20 cellular contexts compared by ENCODE assay signal in genomic region chr3:131363275-131363674, GRCh38.
DNase-seq lines count a peak whose midpoint lies in the region; TF ChIP-seq lines count a peak whose summit lies in the region.
"Had no signal": no experiment of that assay in that cellular context is flagged by ENCODE, and none has a peak within 500 bp of the region (broad histone marks: within the 10 kb centered on the region; RNA-seq: fewer than 3 reads in every experiment).

No MANE protein-coding gene starts in this region.

- TF ChIP-seq CTCF in C4-2B (conservative IDR thresholded peaks at IDR 0.05) (no peak), LNCaP clone FGC (IDR thresholded peaks at IDR 0.05; ENCODE audit: control insufficient read depth, extremely low read depth, insufficient read depth) (no peak)

- H3K4me3 ChIP-seq in LNCaP clone FGC (ENCODE audit: low read depth, low read length) (peak overlapping the region; percentile 75), duodenal mucosa (ENCODE audit: low read depth in 1 of 2, low read length in 2 of 2) (peak overlapping the region; percentile 77 to 86), mucosa of rectum (ENCODE audit: low read length in 2 of 2) (no peak overlapping the region)
- H3K4me3 ChIP-seq: SK-N-MC had no signal

- H3K9ac ChIP-seq in duodenal mucosa (ENCODE audit: low read depth in 1 of 2, low read length in 2 of 2) (peak overlapping the region in 1 of 2 donors; percentile 76), mucosa of rectum (ENCODE audit: low read depth in 1 of 2, low read length in 2 of 2) (no peak overlapping the region)

- DNase-seq in LNCaP clone FGC (ENCODE audit: low read depth) (no peak), NCI-H774 (lab: John Stamatoyannopoulos, UW) (no peak), 8988T (no peak), HuH-7.5 (ENCODE audit: low spot score) (no peak), NCI-H146 (lab: John Stamatoyannopoulos, UW) (no peak)
- DNase-seq: CD4-positive, CD25-positive, alpha-beta regulatory T cell; DMS79 treated with DMSO at 0.1 percent for 48 hours; GF-D8; Kasumi-1; NCI-H1105 treated with DMSO at 0.1 percent for 48 hours; NCI-H2029; NCI-H2227 treated with DMSO at 0.1 percent for 48 hours; NCI-H526 treated with DMSO at 0.1 percent for 48 hours; SIG-M5; SW 1271 had no signal

- H3K27ac ChIP-seq in C4-2B (peak overlapping the region; percentile 94; the same call in 1 of the 2 replicates), duodenal mucosa (ENCODE audit: low read depth, low read length) (no peak overlapping the region), mucosa of rectum (ENCODE audit: low read depth in 2 of 2, low read length in 2 of 2) (peak overlapping the region; percentile 5 to 34)
- H3K27ac ChIP-seq: SK-N-MC had no signal

- no peaks in the 10 kb centered on the region for H3K27me3 ChIP-seq in duodenal mucosa (ENCODE audit: control insufficient read depth in 1 of 2, insufficient read depth in 2 of 2, low read length in 2 of 2)
- H3K27me3 ChIP-seq in mucosa of rectum (ENCODE audit: control insufficient read depth in 2 of 2, insufficient read depth in 2 of 2, low read length in 2 of 2) = no peaks in the 10 kb centered on the region
- H3K27me3 ChIP-seq: Peyer's patch had no signal

- H3K36me3 ChIP-seq in duodenal mucosa (ENCODE audit: control insufficient read depth in 1 of 2, insufficient read depth in 2 of 2, low read length in 2 of 2) = no peaks in the 10 kb centered on the region
- no peaks in the 10 kb centered on the region for H3K36me3 ChIP-seq in mucosa of rectum (ENCODE audit: control insufficient read depth in 2 of 2, insufficient read depth in 2 of 2, low read length in 2 of 2)
- H3K36me3 ChIP-seq: Peyer's patch had no signal

- H3K9me3 ChIP-seq in duodenal mucosa (ENCODE audit: control insufficient read depth in 1 of 2, low read length in 2 of 2) = no peaks in the 10 kb centered on the region
- H3K9me3 ChIP-seq in mucosa of rectum (ENCODE audit: control insufficient read depth in 2 of 2, low read length in 2 of 2) = no peaks in the 10 kb centered on the region
- H3K9me3 ChIP-seq: Peyer's patch had no signal

- H3K4me1 ChIP-seq in duodenal mucosa (ENCODE audit: control insufficient read depth in 1 of 2, insufficient read depth in 2 of 2, low read length in 2 of 2) = peaks cover 14 to 21% of the 10 kb centered on the region in 2 donors
- peaks cover 9 to 11% of the 10 kb centered on the region in 2 donors for H3K4me1 ChIP-seq in mucosa of rectum (ENCODE audit: control insufficient read depth in 2 of 2, insufficient read depth in 2 of 2, low read length in 2 of 2)
- H3K4me1 ChIP-seq: Peyer's patch had no signal

Comparison
In these comparisons a context has a peak if more than half of its experiments do, and no peak if none do; other contexts are left out.
1. H3K4me3 ChIP-seq: peak in LNCaP clone FGC (single experiment) and duodenal mucosa (2 of 2); none in mucosa of rectum (0 of 2).